8 cellular contexts compared by ENCODE assay signal in genomic region chr6:136784910-136785746, GRCh38. TPM values are rescaled to one million over a fixed set of nuclear protein-coding genes. Genes with fewer than 3 reads are reported as not detected.
DNase-seq lines count a peak whose midpoint lies in the region; ATAC-seq lines count a peak whose summit lies in the region.

No MANE protein-coding gene starts in this region.

- peaks cover 82% of the 10 kb centered on the region for H3K4me1 Mint-ChIP-seq in activated T-cell treated with anti-CD3 and anti-CD28 coated beads, Interleukin-2, amount 50 U/mL, for 72 hours (ENCODE audit: low read depth)
- peaks cover 85 to 96% of the 10 kb centered on the region in 2 donors for H3K4me1 Mint-ChIP-seq in immature natural killer cell

- peak overlapping the region; percentile 99 for H3K27ac Mint-ChIP-seq in activated T-cell treated with anti-CD3 and anti-CD28 coated beads, Interleukin-2, amount 50 U/mL, for 72 hours
- peak overlapping the region; percentile 88 to 97 (median 95) for H3K27ac Mint-ChIP-seq in immature natural killer cell

- H3K27me3 Mint-ChIP-seq in activated T-cell treated with anti-CD3 and anti-CD28 coated beads, Interleukin-2, amount 50 U/mL, for 72 hours (ENCODE audit: low read depth) = no peaks in the 10 kb centered on the region
- peaks cover 3 to 12% (median 6%) of the 10 kb centered on the region in 3 donors for H3K27me3 Mint-ChIP-seq in immature natural killer cell (ENCODE audit: low read depth in 3 of 3)

- H3K9me3 Mint-ChIP-seq in activated T-cell treated with anti-CD3 and anti-CD28 coated beads, Interleukin-2, amount 50 U/mL, for 72 hours = no peaks in the 10 kb centered on the region
- H3K9me3 Mint-ChIP-seq in immature natural killer cell = peaks cover 0 to 4% (median 0%) of the 10 kb centered on the region in 6 donors

- H3K36me3 Mint-ChIP-seq in activated T-cell treated with anti-CD3 and anti-CD28 coated beads, Interleukin-2, amount 50 U/mL, for 72 hours (ENCODE audit: insufficient read depth in 2 of 2) = peaks cover 3 to 7% of the 10 kb centered on the region in 2 donors
- H3K36me3 Mint-ChIP-seq in immature natural killer cell = peaks cover 0 to 20% (median 19%) of the 10 kb centered on the region in 3 donors

- H3K4me3 Mint-ChIP-seq in activated T-cell treated with anti-CD3 and anti-CD28 coated beads, Interleukin-2, amount 50 U/mL, for 72 hours = peak overlapping the region; percentile 75 to 94
- peak overlapping the region; percentile 89 to 94 (median 92) for H3K4me3 Mint-ChIP-seq in immature natural killer cell

- ATAC-seq in GM18502 (IDR thresholded peaks at IDR 0.05; ENCODE audit: poor library complexity, unreplicated experiment) = peak; percentile 38
- ATAC-seq in activated T-cell treated with anti-CD3 and anti-CD28 coated beads, Interleukin-2, amount 50 U/mL, for 72 hours (replicated peaks in 1 of 2) = peak; percentile 50 to 66
- no peak for ATAC-seq in HG02642 (IDR thresholded peaks at IDR 0.05; ENCODE audit: poor library complexity, unreplicated experiment)
- ATAC-seq in GM18873 (IDR thresholded peaks at IDR 0.05; ENCODE audit: low FRiP score, unreplicated experiment) = no peak

- DNase-seq in HT1080 (ENCODE audit: low read depth) (peak; percentile 44), immature natural killer cell (peak; percentile 34 to 43 (median 35)), iPS-NIHi7 (ENCODE audit: extremely low spot score) (no peak)
- peak; percentile 50 to 66 for DNase-seq in activated T-cell treated with anti-CD3 and anti-CD28 coated beads, Interleukin-2, amount 50 U/mL, for 72 hours
- peak; percentile 30 for DNase-seq in stimulated activated naive CD4-positive, alpha-beta T cell treated with Interleukin-2 at 50 U/mL for 16 hours (lab: John Stamatoyannopoulos, UW)

RNA-seq across cellular contexts. Expression of gene MAP3K5, which starts 7.1 kb away (rescaled TPM):
- 5.4 and 6.4 TPM in 2 replicates for total RNA-seq in HT1080 (2014; rRNA removed; shearing (Covaris generic))
- polyA plus RNA-seq in HT1080 (2015; cell fraction: cytosol; rRNA removed) = 5.6 and 7.1 TPM in 2 replicates
- polyA plus RNA-seq in HT1080 (2015; cell fraction: nucleus; rRNA removed) = 7.9 and 9.3 TPM in 2 replicates
- total RNA-seq in activated T-cell treated with anti-CD3 and anti-CD28 coated beads, Interleukin-2, amount 50 U/mL, for 72 hours = 10 to 100 TPM; 12.8 to 18.5 TPM
- 10 to 100 TPM in 1 of 3 donors, 1 to 10 TPM in 2; 5.5 to 13.8 (median 6.2) TPM for polyA plus RNA-seq in immature natural killer cell

RNA-seq across cellular contexts. Expression of gene PEX7, which starts 37.3 kb away (rescaled TPM):
- total RNA-seq in HT1080 (2014; rRNA removed; shearing (Covaris generic)) = 6.3 and 8.5 TPM in 2 replicates
- 20.1 and 22.2 TPM in 2 replicates for polyA plus RNA-seq in HT1080 (2015; cell fraction: cytosol; rRNA removed)
- 8.2 and 11.4 TPM in 2 replicates for polyA plus RNA-seq in HT1080 (2015; cell fraction: nucleus; rRNA removed)
- 1 to 10 TPM; 3.8 to 4.9 TPM for total RNA-seq in activated T-cell treated with anti-CD3 and anti-CD28 coated beads, Interleukin-2, amount 50 U/mL, for 72 hours
- polyA plus RNA-seq in immature natural killer cell = 1 to 10 TPM; 2.2 to 3.9 (median 2.9) TPM

Comparison
In these comparisons a context has a peak if more than half of its experiments do, and no peak if none do; other contexts are left out.
1. ATAC-seq: peak in GM18502 (single experiment) and activated T-cell treated with anti-CD3 and anti-CD28 coated beads, Interleukin-2, amount 50 U/mL, for 72 hours (2 of 2); none in HG02642 (single experiment) and GM18873 (single experiment).